In the genomic region with DNA sequence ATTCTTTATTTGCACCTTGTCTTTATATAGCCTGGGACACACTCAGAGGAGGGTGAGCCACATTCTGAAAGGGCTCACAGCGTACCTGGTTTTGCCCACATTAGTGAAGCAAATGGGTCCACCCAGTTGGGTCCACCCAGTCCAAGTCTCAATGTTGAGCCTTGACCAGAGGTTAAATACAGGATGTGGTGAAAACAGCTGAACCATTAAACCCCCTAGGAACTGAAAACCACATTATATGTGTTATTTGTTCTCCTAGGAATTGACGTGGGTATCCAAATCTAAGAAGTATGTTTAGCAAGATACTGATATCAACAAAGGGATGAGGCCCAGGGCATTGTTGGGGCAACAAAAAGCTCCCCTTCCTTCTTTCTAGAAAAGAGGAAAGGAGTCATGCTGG, we compare ENCODE assay signal across 18 cellular contexts.
"Had no signal": no experiment of that assay in that cellular context is flagged by ENCODE, and none has a peak within 500 bp of the region (broad histone marks: within the 10 kb centered on the region; RNA-seq: fewer than 3 reads in every experiment).

No MANE protein-coding gene starts in this region.

- DNase-seq: dorsolateral prefrontal cortex; effector CD4-positive, alpha-beta T cell; gastrocnemius medialis; head of caudate nucleus; left ventricle myocardium superior; lower lobe of right lung; natural killer cell; right cardiac atrium; small intestine; stimulated activated CD4-positive, alpha-beta T cell treated with anti-CD3 and anti-CD28 coated beads, Interleukin-15, amount 100 ng/mL, for 24 hours; stimulated activated CD4-positive, alpha-beta T cell treated with anti-CD3 and anti-CD28 coated beads, Interleukin-2, amount 100 ng/mL, for 48 hours; stimulated activated naive B cell treated with anti-CD40 and anti-IgM and Interleukin-4, amounts not matched to agents 10 μg/mL and 1 μg/mL and 100 μg/mL, for 72 hours; upper lobe of left lung had no signal

- H3K36me3 ChIP-seq: gastrocnemius medialis, lower lobe of right lung, thoracic aorta, tibial nerve, upper lobe of left lung had no signal

- H3K4me3 Mint-ChIP-seq: natural killer cell; stimulated activated naive B cell treated with anti-CD40 and anti-IgM and Interleukin-4, amounts not matched to agents 10 μg/mL and 1 μg/mL and 100 μg/mL, for 72 hours; stimulated activated naive CD8-positive, alpha-beta T cell treated with anti-CD3 and anti-CD28 coated beads, Interleukin-15, Interleukin-2, amounts not matched to agents 100 ng/mL and 50 ng/mL, for 24 hours had no signal

- H3K9me3 ChIP-seq: gastrocnemius medialis, thoracic aorta had no signal

- H3K27ac ChIP-seq: dorsolateral prefrontal cortex, gastrocnemius medialis, lower lobe of right lung, parathyroid adenoma, thoracic aorta, tibial nerve, upper lobe of left lung had no signal

- H3K4me1 Mint-ChIP-seq: natural killer cell had no signal

- H3K36me3 Mint-ChIP-seq: natural killer cell had no signal

- H3K9me3 Mint-ChIP-seq: natural killer cell had no signal

- H3K27me3 Mint-ChIP-seq: progenitor cell of endocrine pancreas had no signal

- H3K9ac ChIP-seq: parathyroid adenoma had no signal

- H2AFZ ChIP-seq: parathyroid adenoma had no signal

- H3K27ac Mint-ChIP-seq: natural killer cell; progenitor cell of endocrine pancreas; stimulated activated naive B cell treated with anti-CD40 and anti-IgM and Interleukin-4, amounts not matched to agents 10 μg/mL and 1 μg/mL and 100 μg/mL, for 72 hours; stimulated activated naive CD8-positive, alpha-beta T cell treated with anti-CD3 and anti-CD28 coated beads, Interleukin-15, Interleukin-2, amounts not matched to agents 100 ng/mL and 50 ng/mL, for 24 hours had no signal

- H3K4me3 ChIP-seq: dorsolateral prefrontal cortex, gastrocnemius medialis, lower lobe of right lung, thoracic aorta, tibial nerve, upper lobe of left lung had no signal

- H3K79me2 ChIP-seq: parathyroid adenoma had no signal

- H3K27me3 ChIP-seq: gastrocnemius medialis, tibial nerve, upper lobe of left lung had no signal

- H3K4me1 ChIP-seq: gastrocnemius medialis, lower lobe of right lung, parathyroid adenoma, tibial nerve had no signal
